Comparison of ENCODE assay signal across 12 cellular contexts in the genomic region with DNA sequence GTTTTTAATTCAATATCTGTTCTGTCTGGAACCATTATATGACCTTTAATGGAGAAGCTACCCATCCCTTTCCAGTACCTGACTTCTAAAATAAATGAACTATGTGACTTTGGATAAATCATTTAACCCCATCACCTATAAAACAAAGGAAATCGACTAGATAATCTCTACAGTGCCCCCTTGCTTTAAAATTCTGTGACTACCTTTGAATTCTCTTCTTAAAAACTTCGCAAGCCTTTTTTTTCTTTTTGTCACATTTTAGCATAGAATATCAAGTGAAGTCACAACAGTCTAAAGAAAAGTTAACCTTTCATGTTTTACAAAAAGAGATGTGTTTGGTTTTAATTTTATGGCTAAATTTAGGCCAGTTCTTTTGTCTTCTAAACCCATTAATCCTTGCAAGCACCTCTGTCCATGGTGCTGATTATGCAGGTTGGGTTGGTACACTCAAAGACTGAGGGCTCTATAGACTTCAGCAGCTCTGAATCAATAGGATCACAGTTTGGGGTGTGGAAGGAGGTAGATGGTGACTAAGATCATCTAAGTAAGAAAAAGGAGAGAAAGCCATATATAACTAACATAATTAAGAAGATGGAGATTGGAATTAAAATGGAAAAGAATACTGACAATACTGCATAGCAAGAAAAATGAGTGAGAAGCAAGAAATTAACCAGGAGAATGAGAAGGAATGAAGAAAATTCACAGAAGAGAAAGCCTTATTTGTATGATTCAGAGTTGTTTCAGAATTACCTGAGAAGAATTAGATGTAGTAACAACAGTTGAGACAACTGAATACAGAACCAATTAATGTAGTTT. TPM values are rescaled to one million over a fixed set of nuclear protein-coding genes. Genes with fewer than 3 reads are reported as not detected.
DNase-seq lines count a peak whose midpoint lies in the region; ATAC-seq, FAIRE-seq and TF ChIP-seq lines count a peak whose summit lies in the region.
"Had no signal": no experiment of that assay in that cellular context is flagged by ENCODE, and none has a peak within 500 bp of the region (broad histone marks: within the 10 kb centered on the region; RNA-seq: fewer than 3 reads in every experiment).

No MANE protein-coding gene starts in this region.

- TF ChIP-seq POLR2A in esophagus muscularis mucosa (IDR thresholded peaks at IDR 0.05; ENCODE audit: low read depth) = no peak

- no peak for FAIRE-seq in bronchial epithelial cell (lab: Jason Lieb, UNC)

- peak; percentile 51 for DNase-seq in DMS 273 (lab: John Stamatoyannopoulos, UW; ENCODE audit: unreplicated experiment)
- DNase-seq in DMS 273 treated with DMSO at 0.1 percent for 48 hours (lab: John Stamatoyannopoulos, UW) = no peak
- DNase-seq in M059J (ENCODE audit: low read depth) = peak; percentile 45
- peak; percentile 27 for DNase-seq in bronchial epithelial cell (ENCODE audit: low read depth)
- DNase-seq in lung microvascular endothelial cell (ENCODE audit: low read depth in 2 of 2) = peak; percentile 45 to 51
- DNase-seq in COR-L47 (lab: John Stamatoyannopoulos, UW) = no peak
- no peak for DNase-seq in esophagus muscularis mucosa (ENCODE audit: extremely low spot score)
- DNase-seq: GF-D8, NCI-H1105, SHP77 had no signal

- TF ChIP-seq CTCF in bronchial epithelial cell (IDR thresholded peaks at IDR 0.05; ENCODE audit: insufficient read depth, low read length, severe bottlenecking) (no peak), esophagus muscularis mucosa (IDR thresholded peaks at IDR 0.05) (no peak)

- intact Hi-C loops in esophagus muscularis mucosa (cut with DNase I) = no loop called here

- H3K27ac ChIP-seq in esophagus muscularis mucosa (replicated peaks in 1 of 4) = no peak overlapping the region
- H3K27ac ChIP-seq: 22Rv1 had no signal

- H3K27me3 ChIP-seq in bronchial epithelial cell (ENCODE audit: control insufficient read depth, insufficient read depth, low read length) (no peaks in the 10 kb centered on the region), esophagus muscularis mucosa (no peaks in the 10 kb centered on the region)

- WGBS in esophagus muscularis mucosa = 58% methylated on average over 2 of the region's 2 CpGs

- H3K4me3 ChIP-seq in bronchial epithelial cell (ENCODE audit: low read depth, low read length) = no peak overlapping the region
- H3K4me3 ChIP-seq in esophagus muscularis mucosa = no peak overlapping the region

- ATAC-seq in GM21528 (IDR thresholded peaks at IDR 0.05; ENCODE audit: low FRiP score, unreplicated experiment) = no peak

- no peaks in the 10 kb centered on the region for H3K4me1 ChIP-seq in esophagus muscularis mucosa

- H3K9me3 ChIP-seq in esophagus muscularis mucosa = no peaks in the 10 kb centered on the region

- TF ChIP-seq EP300 in esophagus muscularis mucosa (IDR thresholded peaks at IDR 0.05) = no peak

- no peaks in the 10 kb centered on the region for H3K36me3 ChIP-seq in bronchial epithelial cell (ENCODE audit: control insufficient read depth, insufficient read depth, low read length)
- no peaks in the 10 kb centered on the region for H3K36me3 ChIP-seq in esophagus muscularis mucosa

RNA-seq across cellular contexts. Expression of a gene that starts 59.2 kb away (rescaled TPM):
- total RNA-seq in M059J (2014; rRNA removed; shearing (Covaris generic)) = 1.5 and 2.9 TPM in 2 replicates
- total RNA-seq in bronchial epithelial cell = not detected in 2 replicates
- total RNA-seq in lung microvascular endothelial cell = under 0.01 and 4.1 TPM in 2 replicates
- total RNA-seq in esophagus muscularis mucosa = 1 to 10 TPM in 1 of 4 donors, under 1 TPM in 3; 0.42 to 1.2 (median 0.79) TPM

Comparison
In these comparisons a context has a peak if more than half of its experiments do, and no peak if none do; other contexts are left out.
1. DNase-seq: peak in DMS 273 (single experiment), M059J (single experiment), bronchial epithelial cell (single experiment) and lung microvascular endothelial cell (2 of 2); none in DMS 273 treated with DMSO at 0.1 percent for 48 hours (single experiment), COR-L47 (single experiment) and esophagus muscularis mucosa (single experiment).